In genomic region chr11:116387623-116388022, GRCh38 we compare ENCODE assay signal across 26 cellular contexts.
"Had no signal": no experiment of that assay in that cellular context is flagged by ENCODE, and none has a peak within 500 bp of the region (broad histone marks: within the 10 kb centered on the region; RNA-seq: fewer than 3 reads in every experiment).

No MANE protein-coding gene starts in this region.

- H3K27me3 ChIP-seq: ascending aorta, body of pancreas, MG63 had no signal

- H3K4me1 Mint-ChIP-seq: activated B cell treated with CpG ODN at 0.5 μM for 24 hours; activated CD4-positive, alpha-beta T cell treated with anti-CD3 and anti-CD28 coated beads, Interleukin-2, amount 10 ng/mL, durations not matched to agents 24 days and 14 days; activated naive CD8-positive, alpha-beta T cell treated with anti-CD3 and anti-CD28 coated beads, Interleukin-2, amount 50 U/mL, for 24 hours; T-helper 17 cell had no signal

- H3K27ac ChIP-seq: ascending aorta, body of pancreas, SK-N-MC had no signal

- H3K4me1 ChIP-seq: ascending aorta, body of pancreas had no signal

- H3K4me3 Mint-ChIP-seq: activated B cell treated with CpG ODN at 0.5 μM for 24 hours; activated CD4-positive, alpha-beta T cell treated with anti-CD3 and anti-CD28 coated beads, Interleukin-2, amount 10 ng/mL, durations not matched to agents 24 days and 14 days; activated naive CD8-positive, alpha-beta T cell treated with anti-CD3 and anti-CD28 coated beads, Interleukin-2, amount 50 U/mL, for 24 hours; activated T-cell treated with anti-CD3 and anti-CD28 coated beads, Interleukin-2, amount 50 U/mL, for 4 hours; T-helper 17 cell had no signal

- DNase-seq: activated B cell treated with CpG ODN at 0.5 μM for 24 hours; activated CD4-positive, alpha-beta T cell treated with anti-CD3 and anti-CD28 coated beads for 1 hour; activated CD4-positive, alpha-beta T cell treated with anti-CD3 and anti-CD28 coated beads, Interleukin-2, amount 10 ng/mL, durations not matched to agents 24 days and 14 days; activated CD4-positive, alpha-beta T cell treated with anti-CD3 and anti-CD28 coated beads, Interleukin-2, amount 50 U/mL, for 48 hours; activated CD8-positive, alpha-beta memory T cell treated with anti-CD3 and anti-CD28 coated beads for 24 hours; activated effector memory CD4-positive, alpha-beta T cell treated with anti-CD3 and anti-CD28 coated beads, Interleukin-2, amount 50 U/mL, for 16 hours; activated naive CD4-positive, alpha-beta T cell treated with Interleukin-2 at 50 U/mL for 16 hours; activated naive CD8-positive, alpha-beta T cell treated with anti-CD3 and anti-CD28 coated beads, Interleukin-2, amount 50 U/mL, for 24 hours; activated T-cell treated with anti-CD3 and anti-CD28 coated beads, Interleukin-2, amount 50 U/mL, for 4 hours; amniotic stem cell; body of pancreas; MG63; MV-4-11; NCI-H1417; NCI-H1930; NCI-H2171; NCI-H226; NCI-H510A treated with DMSO at 0.1 percent for 48 hours; RPMI8226; T-helper 17 cell; T-helper 9 cell had no signal

- H3K36me3 ChIP-seq: ascending aorta, MG63 had no signal

- H3K36me3 Mint-ChIP-seq: activated naive CD4-positive, alpha-beta T cell treated with anti-CD3 and anti-CD28 coated beads, Interleukin-2, amount 50 U/mL, for 72 hours had no signal

- H3K4me3 ChIP-seq: ascending aorta, body of pancreas, MG63, SK-N-MC had no signal

- ATAC-seq: activated naive CD4-positive, alpha-beta T cell treated with anti-CD3 and anti-CD28 coated beads, Interleukin-2, amount 50 U/mL, for 72 hours; activated naive CD8-positive, alpha-beta T cell treated with anti-CD3 and anti-CD28 coated beads, Interleukin-2, amount 50 U/mL, for 24 hours; activated T-cell treated with anti-CD3 and anti-CD28 coated beads, Interleukin-2, amount 50 U/mL, for 4 hours; body of pancreas; Panc1; Right ventricle myocardium inferior; T-helper 17 cell had no signal

- H3K27ac Mint-ChIP-seq: activated B cell treated with CpG ODN at 0.5 μM for 24 hours; activated CD4-positive, alpha-beta T cell treated with anti-CD3 and anti-CD28 coated beads, Interleukin-2, amount 10 ng/mL, durations not matched to agents 24 days and 14 days; activated naive CD4-positive, alpha-beta T cell treated with anti-CD3 and anti-CD28 coated beads, Interleukin-2, amount 50 U/mL, for 72 hours; activated naive CD8-positive, alpha-beta T cell treated with anti-CD3 and anti-CD28 coated beads, Interleukin-2, amount 50 U/mL, for 24 hours; T-helper 17 cell had no signal

- H3K9me3 ChIP-seq: ascending aorta, body of pancreas, MG63 had no signal

- H3K9me3 Mint-ChIP-seq: activated B cell treated with CpG ODN at 0.5 μM for 24 hours; activated CD4-positive, alpha-beta T cell treated with anti-CD3 and anti-CD28 coated beads, Interleukin-2, amount 10 ng/mL, durations not matched to agents 24 days and 14 days; activated naive CD4-positive, alpha-beta T cell treated with anti-CD3 and anti-CD28 coated beads, Interleukin-2, amount 50 U/mL, for 72 hours; activated naive CD8-positive, alpha-beta T cell treated with anti-CD3 and anti-CD28 coated beads, Interleukin-2, amount 50 U/mL, for 24 hours; activated T-cell treated with anti-CD3 and anti-CD28 coated beads, Interleukin-2, amount 50 U/mL, for 4 hours had no signal
